In the genomic region with DNA sequence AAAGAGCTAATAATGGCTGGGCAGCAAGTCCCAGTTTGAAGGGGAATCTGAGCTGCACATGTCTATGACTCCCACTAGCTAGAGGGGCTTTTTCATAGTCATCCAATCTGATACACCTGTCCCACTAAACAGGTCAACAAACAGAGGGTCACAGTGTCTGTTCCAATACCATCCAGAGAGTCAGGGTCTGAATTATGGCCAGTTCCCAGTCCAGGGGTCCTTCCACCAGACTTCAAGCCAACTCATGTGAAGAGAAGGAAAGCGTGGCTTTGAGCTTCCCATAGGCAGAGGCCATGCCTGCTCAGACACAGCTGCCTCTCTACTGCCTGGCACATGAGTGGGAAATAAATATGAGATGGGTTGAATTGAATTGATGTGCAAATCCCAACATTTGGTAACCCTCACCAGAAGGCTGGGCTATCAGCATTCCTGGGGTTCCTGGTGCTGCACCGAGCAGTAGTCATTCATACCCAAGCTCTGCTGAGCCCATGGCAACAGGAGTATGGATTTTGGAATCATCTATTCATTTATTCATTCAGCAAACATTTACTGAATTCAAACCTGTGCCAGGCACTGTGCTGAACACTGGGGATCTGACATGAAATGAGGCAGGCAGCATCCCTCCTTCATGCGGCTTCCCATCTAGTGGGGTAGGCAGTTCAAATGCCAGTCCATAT, we compare ENCODE assay signal across 10 cellular contexts. TPM values are rescaled to one million over a fixed set of nuclear protein-coding genes. Genes with fewer than 3 reads are reported as not detected.
"Had no signal": no experiment of that assay in that cellular context is flagged by ENCODE, and none has a peak within 500 bp of the region (broad histone marks: within the 10 kb centered on the region; RNA-seq: fewer than 3 reads in every experiment).

No MANE protein-coding gene starts in this region.

- FAIRE-seq: H1, H54 had no signal

- H3K27ac ChIP-seq: HL-60, KMS-11 had no signal

- ATAC-seq: GM23338 had no signal

- DNase-seq: H9, HCEC 1CT, KBM-7 had no signal

- H3K4me2 ChIP-seq: GM23338, KMS-11 had no signal

- H2AFZ ChIP-seq: GM23338 had no signal

- H3K9ac ChIP-seq: KMS-11 had no signal

- H3K4me3 ChIP-seq: GM23338 had no signal

RNA-seq across cellular contexts. Expression of gene SLC13A3, which starts 20.7 kb away (rescaled TPM):
- total RNA-seq: HT1080 had no signal
- polyA plus RNA-seq: IgD-negative memory B cell had no signal

RNA-seq across cellular contexts. Expression of gene SLC2A10, which starts 37.4 kb away (rescaled TPM):
- polyA plus RNA-seq: IgD-negative memory B cell had no signal
